ENCODE assay signal across 1 cellular context in the genomic region with DNA sequence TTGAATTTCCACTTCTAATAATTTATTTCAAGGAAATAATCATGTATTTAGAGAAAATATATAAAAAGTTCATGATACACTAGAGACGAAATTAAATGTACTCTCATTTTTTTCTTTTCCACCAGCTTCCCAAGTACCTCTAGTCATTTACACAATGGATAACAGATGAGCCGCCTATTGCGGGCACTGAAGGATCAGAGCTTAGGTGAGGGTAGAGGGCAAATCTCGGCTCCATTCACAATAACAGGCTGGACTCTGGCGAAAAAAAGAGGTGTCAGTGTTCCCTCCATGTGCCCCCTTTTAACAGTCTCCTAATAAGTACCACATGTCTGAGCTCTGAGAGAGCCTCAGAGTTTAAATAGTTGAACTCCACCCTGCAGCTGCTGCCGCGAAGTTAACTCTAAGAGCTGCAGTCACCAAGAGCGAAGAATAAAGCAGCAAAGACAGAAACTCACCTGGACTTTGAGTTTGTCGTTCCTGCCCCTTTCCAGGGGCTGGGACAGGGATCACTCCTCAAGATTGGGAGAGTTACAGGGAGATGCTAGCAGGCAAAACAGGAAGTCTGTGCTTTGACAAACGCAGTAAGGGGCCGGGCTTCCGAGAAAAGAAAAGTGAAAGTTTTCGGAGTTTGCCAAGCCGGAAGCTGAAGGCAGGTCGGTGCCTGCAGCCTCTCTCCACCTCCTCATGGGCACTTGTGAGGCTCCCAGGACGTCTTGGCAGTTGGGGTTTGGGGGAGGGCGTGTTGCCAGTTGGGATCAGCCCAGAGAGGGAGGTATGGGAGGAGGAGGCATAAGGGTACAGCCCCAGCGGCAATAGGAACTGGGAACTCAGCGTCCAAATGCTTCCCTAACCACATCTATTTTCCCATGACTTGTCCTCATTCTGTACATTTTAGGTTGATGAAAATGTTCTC.
A peak's percentile ranks its signal among the peaks of the same experiment; 100 is the strongest.
TF ChIP-seq lines count a peak whose summit lies in the region.

SP110 (minus strand) TSS at position 566 of the 913 bp plus-strand sequence. CDS start 3,057 bp downstream, outside the sequence.

TF ChIP-seq in HepG2, 621 proteins besides CTCF, POLR2A, EP300 and RAD21 (continued from another document and continues in another):
- TF ChIP-seq ZBTB8A (CRISPR knock-in tag; IDR thresholded peaks at IDR 0.05; ENCODE audit: borderline replicate concordance, low read depth), result no peak
- no peak for TF ChIP-seq ZNF841 (CRISPR knock-in tag; IDR thresholded peaks at IDR 0.05; ENCODE audit: borderline replicate concordance)
- no peak for TF ChIP-seq NBN (conservative IDR thresholded peaks at IDR 0.05)
- TF ChIP-seq SP1 (IDR thresholded peaks at IDR 0.05), result no peak
- no peak for TF ChIP-seq SP1 (CRISPR knock-in tag; IDR thresholded peaks at IDR 0.05)
- peak; percentile 40; the same call in 1 of the 2 replicates for TF ChIP-seq ZFX (CRISPR knock-in tag; IDR thresholded peaks at IDR 0.05; ENCODE audit: low read depth)
- TF ChIP-seq ATF7 (IDR thresholded peaks at IDR 0.05), result no peak
- no peak for TF ChIP-seq ATF7 (CRISPR knock-in tag; IDR thresholded peaks at IDR 0.05)
- TF ChIP-seq ZNF562 (CRISPR knock-in tag; IDR thresholded peaks at IDR 0.05; ENCODE audit: borderline replicate concordance), result no peak
- TF ChIP-seq PITX1 (CRISPR knock-in tag; IDR thresholded peaks at IDR 0.05), result peak; percentile 37; the same call in 1 of the 2 replicates
- no peak for TF ChIP-seq HNF4G (IDR thresholded peaks at IDR 0.05; ENCODE audit: borderline replicate concordance, low read depth, low read length)
- peak; percentile 53; the same call in 1 of the 2 replicates for TF ChIP-seq HNF4G (CRISPR knock-in tag; IDR thresholded peaks at IDR 0.05; ENCODE audit: borderline replicate concordance, low read depth)
- no peak for TF ChIP-seq CCAR2 (optimal IDR thresholded peaks at IDR 0.05; ENCODE audit: low read depth, low read length)
- no peak for TF ChIP-seq ZNF670 (CRISPR knock-in tag; IDR thresholded peaks at IDR 0.05; ENCODE audit: borderline replicate concordance)
- TF ChIP-seq ZSCAN5A (CRISPR knock-in tag; IDR thresholded peaks at IDR 0.05; ENCODE audit: borderline replicate concordance), result no peak
- TF ChIP-seq ZNF703 (CRISPR knock-in tag; IDR thresholded peaks at IDR 0.05; ENCODE audit: borderline replicate concordance), result no peak
- no peak for TF ChIP-seq KDM1A (CRISPR knock-in tag; IDR thresholded peaks at IDR 0.05)
- TF ChIP-seq ZNF335 (CRISPR knock-in tag; IDR thresholded peaks at IDR 0.05), result no peak
- TF ChIP-seq ZNF746 (CRISPR knock-in tag; IDR thresholded peaks at IDR 0.05), result no peak
- peak; percentile 49; the same call in 1 of the 3 replicates for TF ChIP-seq MXI1 (IDR thresholded peaks at IDR 0.05; ENCODE audit: borderline replicate concordance, low read depth, low read length)
- TF ChIP-seq ZNF513 (CRISPR knock-in tag; conservative IDR thresholded peaks at IDR 0.05), result no peak
- TF ChIP-seq ZNF44 (CRISPR knock-in tag; IDR thresholded peaks at IDR 0.05), result no peak
- TF ChIP-seq, protein P1, sequence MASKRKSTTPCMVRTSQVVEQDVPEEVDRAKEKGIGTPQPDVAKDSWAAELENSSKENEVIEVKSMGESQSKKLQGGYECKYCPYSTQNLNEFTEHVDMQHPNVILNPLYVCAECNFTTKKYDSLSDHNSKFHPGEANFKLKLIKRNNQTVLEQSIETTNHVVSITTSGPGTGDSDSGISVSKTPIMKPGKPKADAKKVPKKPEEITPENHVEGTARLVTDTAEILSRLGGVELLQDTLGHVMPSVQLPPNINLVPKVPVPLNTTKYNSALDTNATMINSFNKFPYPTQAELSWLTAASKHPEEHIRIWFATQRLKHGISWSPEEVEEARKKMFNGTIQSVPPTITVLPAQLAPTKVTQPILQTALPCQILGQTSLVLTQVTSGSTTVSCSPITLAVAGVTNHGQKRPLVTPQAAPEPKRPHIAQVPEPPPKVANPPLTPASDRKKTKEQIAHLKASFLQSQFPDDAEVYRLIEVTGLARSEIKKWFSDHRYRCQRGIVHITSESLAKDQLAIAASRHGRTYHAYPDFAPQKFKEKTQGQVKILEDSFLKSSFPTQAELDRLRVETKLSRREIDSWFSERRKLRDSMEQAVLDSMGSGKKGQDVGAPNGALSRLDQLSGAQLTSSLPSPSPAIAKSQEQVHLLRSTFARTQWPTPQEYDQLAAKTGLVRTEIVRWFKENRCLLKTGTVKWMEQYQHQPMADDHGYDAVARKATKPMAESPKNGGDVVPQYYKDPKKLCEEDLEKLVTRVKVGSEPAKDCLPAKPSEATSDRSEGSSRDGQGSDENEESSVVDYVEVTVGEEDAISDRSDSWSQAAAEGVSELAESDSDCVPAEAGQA (IDR thresholded peaks at IDR 0.05; ENCODE audit: low read depth), result no peak
- TF ChIP-seq, protein P1 (CRISPR knock-in tag; IDR thresholded peaks at IDR 0.05; ENCODE audit: borderline replicate concordance), result no peak
- TF ChIP-seq IRF2 (CRISPR knock-in tag; IDR thresholded peaks at IDR 0.05), result peak; percentile 100
- TF ChIP-seq LCORL (IDR thresholded peaks at IDR 0.05), result no peak
- TF ChIP-seq LCORL (CRISPR knock-in tag; IDR thresholded peaks at IDR 0.05), result peak; percentile 70; the same call in 1 of the 2 replicates
- no peak for TF ChIP-seq FOSL2 (CRISPR knock-in tag; IDR thresholded peaks at IDR 0.05)
- TF ChIP-seq ELF1 (CRISPR knock-in tag; IDR thresholded peaks at IDR 0.05), result peak; percentile 94
- no peak for TF ChIP-seq NR0B2 (CRISPR knock-in tag; IDR thresholded peaks at IDR 0.05)
- no peak for TF ChIP-seq TBX3 (IDR thresholded peaks at IDR 0.05; ENCODE audit: borderline replicate concordance)
- TF ChIP-seq NFKBIZ (CRISPR knock-in tag; IDR thresholded peaks at IDR 0.05), result no peak
- TF ChIP-seq ZNF367 (CRISPR knock-in tag; IDR thresholded peaks at IDR 0.05; ENCODE audit: borderline replicate concordance), result no peak
- TF ChIP-seq ZNF660 (CRISPR knock-in tag; IDR thresholded peaks at IDR 0.05; ENCODE audit: borderline replicate concordance, low read depth), result no peak
- no peak for TF ChIP-seq JARID2 (CRISPR knock-in tag; IDR thresholded peaks at IDR 0.05; ENCODE audit: insufficient replicate concordance)
- no peak for TF ChIP-seq THRA (CRISPR knock-in tag; IDR thresholded peaks at IDR 0.05; ENCODE audit: borderline replicate concordance)
- no peak for TF ChIP-seq ZFP36L1 (CRISPR knock-in tag; IDR thresholded peaks at IDR 0.05)
- peak; percentile 97 for TF ChIP-seq SAP130 (CRISPR knock-in tag; IDR thresholded peaks at IDR 0.05; ENCODE audit: low read depth)
- TF ChIP-seq EHMT2 (IDR thresholded peaks at IDR 0.05; ENCODE audit: borderline replicate concordance, low read depth, low read length), result no peak
- no peak for TF ChIP-seq SRSF4 (IDR thresholded peaks at IDR 0.05; ENCODE audit: low read depth, low read length, poor library complexity, severe bottlenecking)
- no peak for TF ChIP-seq ZSCAN31 (CRISPR knock-in tag; IDR thresholded peaks at IDR 0.05; ENCODE audit: low read depth)
- TF ChIP-seq PCBP1 (IDR thresholded peaks at IDR 0.05; ENCODE audit: borderline replicate concordance, low read depth, low read length), result no peak
- TF ChIP-seq MEIS1 (CRISPR knock-in tag; IDR thresholded peaks at IDR 0.05; ENCODE audit: borderline replicate concordance), result 0 out of 2 replicates have a peak, but pooled peaks have one; percentile 41
- TF ChIP-seq, protein P2, sequence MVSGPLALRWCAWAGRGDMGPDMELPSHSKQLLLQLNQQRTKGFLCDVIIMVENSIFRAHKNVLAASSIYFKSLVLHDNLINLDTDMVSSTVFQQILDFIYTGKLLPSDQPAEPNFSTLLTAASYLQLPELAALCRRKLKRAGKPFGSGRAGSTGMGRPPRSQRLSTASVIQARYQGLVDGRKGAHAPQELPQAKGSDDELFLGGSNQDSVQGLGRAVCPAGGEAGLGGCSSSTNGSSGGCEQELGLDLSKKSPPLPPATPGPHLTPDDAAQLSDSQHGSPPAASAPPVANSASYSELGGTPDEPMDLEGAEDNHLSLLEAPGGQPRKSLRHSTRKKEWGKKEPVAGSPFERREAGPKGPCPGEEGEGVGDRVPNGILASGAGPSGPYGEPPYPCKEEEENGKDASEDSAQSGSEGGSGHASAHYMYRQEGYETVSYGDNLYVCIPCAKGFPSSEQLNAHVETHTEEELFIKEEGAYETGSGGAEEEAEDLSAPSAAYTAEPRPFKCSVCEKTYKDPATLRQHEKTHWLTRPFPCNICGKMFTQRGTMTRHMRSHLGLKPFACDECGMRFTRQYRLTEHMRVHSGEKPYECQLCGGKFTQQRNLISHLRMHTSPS (CRISPR knock-in tag; IDR thresholded peaks at IDR 0.05; ENCODE audit: low read depth), result no peak
- peak; percentile 70; the same call in 1 of the 2 replicates for TF ChIP-seq NFKB2 (CRISPR knock-in tag; IDR thresholded peaks at IDR 0.05; ENCODE audit: borderline replicate concordance)
- no peak for TF ChIP-seq MTERF4 (CRISPR knock-in tag; IDR thresholded peaks at IDR 0.05)
- peak; percentile 53; the same call in 1 of the 2 replicates for TF ChIP-seq ZFP91 (CRISPR knock-in tag; IDR thresholded peaks at IDR 0.05; ENCODE audit: borderline replicate concordance)
- no peak for TF ChIP-seq NKX3-1 (CRISPR knock-in tag; IDR thresholded peaks at IDR 0.05)
- TF ChIP-seq ZNF383 (CRISPR knock-in tag; IDR thresholded peaks at IDR 0.05; ENCODE audit: borderline replicate concordance), result no peak
- no peak for TF ChIP-seq ZFP82 (CRISPR knock-in tag; IDR thresholded peaks at IDR 0.05; ENCODE audit: borderline replicate concordance)
- no peak for TF ChIP-seq HMG20A (CRISPR knock-in tag; IDR thresholded peaks at IDR 0.05; ENCODE audit: borderline replicate concordance)
